ENCODE assay signal across 8 cellular contexts in genomic region chr2:39128919-39129391, GRCh38. TPM values are rescaled to one million over a fixed set of nuclear protein-coding genes. Genes with fewer than 3 reads are reported as not detected.
DNase-seq lines count a peak whose midpoint lies in the region; ATAC-seq and TF ChIP-seq lines count a peak whose summit lies in the region.

No MANE protein-coding gene starts in this region.

- in situ Hi-C loops in G401 (cut with HindIII; ENCODE audit: low sequenced_read_pairs): no loop called here

- ATAC-seq in GM19372 (IDR thresholded peaks at IDR 0.05; ENCODE audit: low read depth, unreplicated experiment) (peak; percentile 41), HG03280 (IDR thresholded peaks at IDR 0.05; ENCODE audit: unreplicated experiment) (peak; percentile 43), left lung (no peak)

- CTCF ChIA-PET in GM10248 (lab: Yijun Ruan, JAX): interaction anchor here (1.1 to 2.4 kb wide), 3 partner anchors 9 to 109 kb away, joined by 3 to 9 read pairs (median 3); partner anchors contain the start of gene SOS1

- no peak for TF ChIP-seq CTCF in left lung (IDR thresholded peaks at IDR 0.05)
- TF ChIP-seq CTCF in GM10248 (IDR thresholded peaks at IDR 0.05; ENCODE audit: control extremely low read depth, extremely low read depth, low read depth, missing control alignments): no peak

- intact Hi-C loops in left lung (cut with DNase I): no loop called here

- H3K27ac ChIP-seq in left lung: peak overlapping the region; percentile 20 to 35

- H3K4me3 ChIP-seq in left lung: no peak overlapping the region

- H3K27me3 ChIP-seq in left lung: no peaks in the 10 kb centered on the region

- peaks cover 4 to 29% of the 10 kb centered on the region in 2 donors for H3K4me1 ChIP-seq in left lung

- no peaks in the 10 kb centered on the region for H3K36me3 ChIP-seq in left lung

- peak; percentile 68 to 77 for DNase-seq in activated CD4-positive, alpha-beta T cell treated with anti-CD3 and anti-CD28 coated beads, Interleukin-2, amount 50 U/mL, for 48 hours
- DNase-seq in left lung (no peak), G401 (ENCODE audit: low spot score) (no peak), NCI-H2029 treated with DMSO at 0.1 percent for 48 hours (lab: John Stamatoyannopoulos, UW) (no peak), GM10248 (ENCODE audit: extremely low spot score) (no peak), A172 (ENCODE audit: low spot score) (no peak)

- H3K9me3 ChIP-seq in left lung: no peaks in the 10 kb centered on the region

- POLR2A ChIA-PET in GM10248 (lab: Yijun Ruan, JAX): no interaction called here

RNA-seq across cellular contexts. Expression of gene SOS1, which starts 8.1 kb away (rescaled TPM):
- 10 to 100 TPM; 31.3 to 36.6 TPM for total RNA-seq in left lung
- 5.0 and 22.0 TPM in 2 replicates for total RNA-seq in G401 (2014; rRNA removed; shearing (Covaris generic))
- total RNA-seq in A172 (2014; rRNA removed; shearing (Covaris generic)): 10.3 and 14.1 TPM in 2 replicates

Comparison
In these comparisons a context has a peak if more than half of its experiments do, and no peak if none do; other contexts are left out.
1. DNase-seq: peak in activated CD4-positive, alpha-beta T cell treated with anti-CD3 and anti-CD28 coated beads, Interleukin-2, amount 50 U/mL, for 48 hours (2 of 2); none in left lung (0 of 2), G401 (single experiment), NCI-H2029 treated with DMSO at 0.1 percent for 48 hours (single experiment), GM10248 (single experiment) and A172 (single experiment).